In the genomic region with DNA sequence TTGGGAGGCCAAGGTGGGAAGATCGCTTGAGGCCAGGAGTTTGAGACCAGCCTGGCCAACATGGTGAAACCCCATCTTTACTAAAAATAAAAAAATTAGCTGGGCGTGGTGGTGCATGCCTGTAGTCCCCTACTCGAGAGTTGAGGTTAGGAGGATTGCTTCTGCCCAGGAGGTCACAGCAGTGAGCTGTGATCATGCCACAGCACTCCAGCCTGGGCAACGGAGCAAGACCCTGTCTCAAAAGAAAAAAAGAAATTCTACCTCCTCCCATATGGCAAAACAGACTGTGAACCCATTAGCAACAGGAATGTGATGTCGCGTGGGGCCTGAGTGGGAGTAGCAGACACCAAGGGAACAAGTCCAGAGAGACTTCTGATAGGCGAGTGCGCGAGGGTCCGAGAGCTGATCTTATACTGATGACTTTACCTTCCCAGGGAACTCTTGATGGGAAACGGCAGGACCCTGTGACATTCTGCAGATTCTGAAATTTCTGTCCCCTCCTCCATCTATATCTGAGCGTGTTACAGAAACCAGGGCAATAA, we compare ENCODE assay signal across 14 cellular contexts.
DNase-seq lines count a peak whose midpoint lies in the region; ATAC-seq and TF ChIP-seq lines count a peak whose summit lies in the region.
"Had no signal": no experiment of that assay in that cellular context is flagged by ENCODE, and none has a peak within 500 bp of the region (broad histone marks: within the 10 kb centered on the region; RNA-seq: fewer than 3 reads in every experiment).

No MANE protein-coding gene starts in this region.

- peaks cover 48% of the 10 kb centered on the region for H3K4me1 Mint-ChIP-seq in nephron
- no peaks in the 10 kb centered on the region for H3K4me1 Mint-ChIP-seq in activated CD4-positive, alpha-beta T cell treated with anti-CD3 and anti-CD28 coated beads, Interleukin-2, amount 10 ng/mL, durations not matched to agents 7 days and 5 days

- TF ChIP-seq CTCF in AG04450 (IDR thresholded peaks at IDR 0.05; ENCODE audit: low read depth, low read length) (no peak), nephron (IDR thresholded peaks at IDR 0.05; ENCODE audit: unreplicated experiment in 3 of 3) (no peak)

- H3K9ac ChIP-seq in SK-N-MC (ENCODE audit: insufficient read length): no peak overlapping the region

- DNase-seq in AG04450 (ENCODE audit: low read depth, low spot score) (no peak), M059J (ENCODE audit: low read depth) (peak; percentile 22), SK-N-MC (ENCODE audit: low read depth, low spot score) (no peak), SHP77 (lab: John Stamatoyannopoulos, UW) (no peak)
- DNase-seq in activated CD4-positive, alpha-beta T cell treated with anti-CD3 and anti-CD28 coated beads, Interleukin-2, amount 10 ng/mL, durations not matched to agents 7 days and 5 days: no peak
- DNase-seq: C1 segment of cervical spinal cord, H9, NCI-H2081 treated with DMSO at 0.1 percent for 48 hours, NCI-H774, OCI-M1 had no signal

- H3K9me3 ChIP-seq in AG04450 (ENCODE audit: control insufficient read depth, insufficient read depth, low read length) (no peaks in the 10 kb centered on the region), SK-N-MC (ENCODE audit: low read depth, low read length) (no peaks in the 10 kb centered on the region)

- H3K27ac ChIP-seq in AG04450 (ENCODE audit: low read depth, low read length): peak overlapping the region; percentile 65
- peak overlapping the region; percentile 55; the same call in 1 of the 2 replicates for H3K27ac ChIP-seq in SK-N-MC

- H3K9me3 Mint-ChIP-seq in nephron: peaks cover 3% of the 10 kb centered on the region
- peaks cover 10% of the 10 kb centered on the region for H3K9me3 Mint-ChIP-seq in activated CD4-positive, alpha-beta T cell treated with anti-CD3 and anti-CD28 coated beads, Interleukin-2, amount 10 ng/mL, durations not matched to agents 7 days and 5 days

- no peak for ATAC-seq in GM18498 (IDR thresholded peaks at IDR 0.05; ENCODE audit: unreplicated experiment)
- no peak for ATAC-seq in GM19328 (IDR thresholded peaks at IDR 0.05; ENCODE audit: unreplicated experiment)
- ATAC-seq: K562 had no signal

- H3K27ac Mint-ChIP-seq in nephron: peak overlapping the region; percentile 3 to 21 (median 19)
- no peak overlapping the region for H3K27ac Mint-ChIP-seq in activated CD4-positive, alpha-beta T cell treated with anti-CD3 and anti-CD28 coated beads, Interleukin-2, amount 10 ng/mL, durations not matched to agents 7 days and 5 days
- H3K27ac Mint-ChIP-seq: H9 had no signal

- no peak overlapping the region for H3K4me3 Mint-ChIP-seq in nephron
- H3K4me3 Mint-ChIP-seq in activated CD4-positive, alpha-beta T cell treated with anti-CD3 and anti-CD28 coated beads, Interleukin-2, amount 10 ng/mL, durations not matched to agents 7 days and 5 days: no peak overlapping the region
- H3K4me3 Mint-ChIP-seq: H9 had no signal

- no peaks in the 10 kb centered on the region for H3K36me3 Mint-ChIP-seq in nephron (ENCODE audit: low read depth)
- H3K36me3 Mint-ChIP-seq in activated CD4-positive, alpha-beta T cell treated with anti-CD3 and anti-CD28 coated beads, Interleukin-2, amount 10 ng/mL, durations not matched to agents 7 days and 5 days (ENCODE audit: low read depth): no peaks in the 10 kb centered on the region

- H3K4me3 ChIP-seq in AG04450 (ENCODE audit: low read depth, low read length): no peak overlapping the region
- peak overlapping the region; percentile 55 for H3K4me3 ChIP-seq in SK-N-MC
- H3K4me3 ChIP-seq: K562 had no signal

- no peaks in the 10 kb centered on the region for H3K36me3 ChIP-seq in SK-N-MC (ENCODE audit: insufficient read depth, low read length)

- peaks cover 10% of the 10 kb centered on the region for H3K27me3 Mint-ChIP-seq in nephron (ENCODE audit: low read depth)
- H3K27me3 Mint-ChIP-seq in activated CD4-positive, alpha-beta T cell treated with anti-CD3 and anti-CD28 coated beads, Interleukin-2, amount 10 ng/mL, durations not matched to agents 7 days and 5 days: peaks cover 3% of the 10 kb centered on the region

- H3K27me3 ChIP-seq in AG04450 (ENCODE audit: control insufficient read depth, insufficient read depth, low read length): no peaks in the 10 kb centered on the region

- POLR2A ChIA-PET in AG04450 (lab: Yijun Ruan, JAX): no interaction called here
- POLR2A ChIA-PET in activated CD4-positive, alpha-beta T cell treated with anti-CD3 and anti-CD28 coated beads, Interleukin-2, amount 10 ng/mL, durations not matched to agents 7 days and 5 days (lab: Charles Lee): no interaction called here

- CTCF ChIA-PET in AG04450 (lab: Charles Lee): no interaction called here
- CTCF ChIA-PET in activated CD4-positive, alpha-beta T cell treated with anti-CD3 and anti-CD28 coated beads, Interleukin-2, amount 10 ng/mL, durations not matched to agents 7 days and 5 days (lab: Charles Lee): no interaction called here
